8 cellular contexts compared by ENCODE assay signal in genomic region chr1:234608026-234608719, GRCh38.
DNase-seq lines count a peak whose midpoint lies in the region; ATAC-seq and TF ChIP-seq lines count a peak whose summit lies in the region.

No MANE protein-coding gene starts in this region.

- H3K9ac ChIP-seq in OCI-LY3 (ENCODE audit: low read length) (peak overlapping the region; percentile 72), mucosa of stomach (ENCODE audit: low read length) (peak overlapping the region; percentile 96)

- H3K4me2 ChIP-seq in OCI-LY3 (ENCODE audit: low read length): peak overlapping the region; percentile 80

- peak; percentile 25 for ATAC-seq in GM18867 (IDR thresholded peaks at IDR 0.05; ENCODE audit: unreplicated experiment)
- ATAC-seq in HG03457 (IDR thresholded peaks at IDR 0.05; ENCODE audit: unreplicated experiment): peak; percentile 21
- ATAC-seq in stimulated activated memory B cell treated with anti-CD40 and anti-IgM and Interleukin-4, amounts not matched to agents 10 μg/mL and 1 μg/mL and 100 μg/mL, for 72 hours: peak; percentile 43

- no peak; the same call in none of the 2 replicates for TF ChIP-seq CTCF in OCI-LY3 (IDR thresholded peaks at IDR 0.05; ENCODE audit: low read depth, low read length)

- peaks cover 73% of the 10 kb centered on the region for H3K4me1 ChIP-seq in OCI-LY3 (ENCODE audit: low read length)
- peaks cover 24% of the 10 kb centered on the region for H3K4me1 ChIP-seq in mucosa of stomach (ENCODE audit: control insufficient read depth, insufficient read depth, low read length)

- H3K27ac ChIP-seq in OCI-LY3 (ENCODE audit: low read length) (peak overlapping the region; percentile 83), epithelial cell of prostate (peak overlapping the region; percentile 100)

- in situ Hi-C loops in ACHN (cut with HindIII; ENCODE audit: low pct_ligation_motif_present, low pct_unique_long_range_greater_than_20kb, low sequenced_read_pairs): no loop called here

- H3K36me3 ChIP-seq in OCI-LY3 (replicated peaks; ENCODE audit: low read depth, low read length) (peaks cover 44% of the 10 kb centered on the region), mucosa of stomach (ENCODE audit: control insufficient read depth, insufficient read depth, low read length) (peaks cover 18% of the 10 kb centered on the region)

- peaks cover 44% of the 10 kb centered on the region for H3K36me3 Mint-ChIP-seq in stimulated activated memory B cell treated with anti-CD40 and anti-IgM and Interleukin-4, amounts not matched to agents 10 μg/mL and 1 μg/mL and 100 μg/mL, for 72 hours

- peaks cover 64% of the 10 kb centered on the region for H3K4me1 Mint-ChIP-seq in stimulated activated memory B cell treated with anti-CD40 and anti-IgM and Interleukin-4, amounts not matched to agents 10 μg/mL and 1 μg/mL and 100 μg/mL, for 72 hours

- no peaks in the 10 kb centered on the region for H3K27me3 Mint-ChIP-seq in stimulated activated memory B cell treated with anti-CD40 and anti-IgM and Interleukin-4, amounts not matched to agents 10 μg/mL and 1 μg/mL and 100 μg/mL, for 72 hours

- peak; percentile 92 for DNase-seq in ACHN
- peak; percentile 71 for DNase-seq in activated T-cell treated with anti-CD3 and anti-CD28 coated beads for 24 hours (ENCODE audit: low read depth)
- DNase-seq in epithelial cell of prostate (ENCODE audit: low read depth, low spot score): no peak

- peaks cover 47% of the 10 kb centered on the region for H4K20me1 ChIP-seq in OCI-LY3 (ENCODE audit: insufficient read depth, low read length)

- peak overlapping the region; percentile 94 for H3K4me3 Mint-ChIP-seq in stimulated activated memory B cell treated with anti-CD40 and anti-IgM and Interleukin-4, amounts not matched to agents 10 μg/mL and 1 μg/mL and 100 μg/mL, for 72 hours

- no peaks in the 10 kb centered on the region for H3K9me3 Mint-ChIP-seq in stimulated activated memory B cell treated with anti-CD40 and anti-IgM and Interleukin-4, amounts not matched to agents 10 μg/mL and 1 μg/mL and 100 μg/mL, for 72 hours

- peaks cover 64% of the 10 kb centered on the region for H3K79me2 ChIP-seq in OCI-LY3 (ENCODE audit: low read length)

- H2AFZ ChIP-seq in OCI-LY3 (ENCODE audit: low read depth, low read length): no peak overlapping the region

- H3K27me3 ChIP-seq in OCI-LY3 (ENCODE audit: low read depth, low read length): no peaks in the 10 kb centered on the region
- H3K27me3 ChIP-seq in mucosa of stomach (ENCODE audit: control insufficient read depth, insufficient read depth, low read length): no peaks in the 10 kb centered on the region

- peak overlapping the region; percentile 95 for H3K27ac Mint-ChIP-seq in stimulated activated memory B cell treated with anti-CD40 and anti-IgM and Interleukin-4, amounts not matched to agents 10 μg/mL and 1 μg/mL and 100 μg/mL, for 72 hours

- H3K4me3 ChIP-seq in OCI-LY3 (ENCODE audit: low read length) (peak overlapping the region; percentile 75), mucosa of stomach (ENCODE audit: low read length) (peak overlapping the region; percentile 94)

- H3K9me3 ChIP-seq in OCI-LY3 (ENCODE audit: insufficient read depth, low read length) (no peaks in the 10 kb centered on the region), mucosa of stomach (ENCODE audit: control insufficient read depth, low read length) (no peaks in the 10 kb centered on the region)
